7 cellular contexts compared by ENCODE assay signal in the genomic region with DNA sequence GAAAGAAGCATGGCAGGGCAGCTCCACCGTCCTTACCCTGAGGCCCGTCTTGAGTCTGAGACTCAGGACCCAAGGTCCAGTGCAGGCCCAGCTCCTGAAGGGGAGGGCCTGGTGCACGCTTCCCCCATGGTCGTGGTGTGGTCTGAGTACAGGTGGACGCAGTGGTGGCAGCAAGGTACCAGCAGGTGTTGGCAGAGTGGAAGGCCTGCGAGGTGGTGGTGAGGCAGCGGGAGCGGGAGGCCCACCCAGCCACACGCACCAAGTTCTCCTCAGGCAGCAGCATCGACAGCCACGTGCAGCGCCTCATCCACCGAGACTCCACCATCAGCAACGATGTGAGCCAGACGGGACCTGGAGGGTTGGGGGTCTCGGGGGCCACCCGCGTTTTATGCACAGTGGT.
"Had no signal": no experiment of that assay in that cellular context is flagged by ENCODE, and none has a peak within 500 bp of the region (broad histone marks: within the 10 kb centered on the region; RNA-seq: fewer than 3 reads in every experiment).

No MANE protein-coding gene starts in this region.

- H3K27ac Mint-ChIP-seq: GM23338, H9 had no signal

- FAIRE-seq: H1, H54, K562 had no signal

- H3K9me3 Mint-ChIP-seq: GM23338, H9 had no signal

- H3K4me2 ChIP-seq: GM23338 had no signal

- ATAC-seq: GM23338, K562 had no signal

- H2AFZ ChIP-seq: GM23338 had no signal

- H3K4me3 Mint-ChIP-seq: GM23338, H9 had no signal

- DNase-seq: H9, HCEC 1CT, IMR-90 had no signal

- H3K4me3 ChIP-seq: GM23338, K562 had no signal
